In genomic region chr16:66894948-66895696, GRCh38 we compare ENCODE assay signal across 1 cellular context.
A peak's percentile ranks its signal among the peaks of the same experiment; 100 is the strongest.
TF ChIP-seq lines count a peak whose summit lies in the region.

No MANE protein-coding gene starts in this region.

TF ChIP-seq in HepG2, 621 proteins besides CTCF, POLR2A, EP300 and RAD21 (continued from another document and continues in another):
- TF ChIP-seq, protein P1, sequence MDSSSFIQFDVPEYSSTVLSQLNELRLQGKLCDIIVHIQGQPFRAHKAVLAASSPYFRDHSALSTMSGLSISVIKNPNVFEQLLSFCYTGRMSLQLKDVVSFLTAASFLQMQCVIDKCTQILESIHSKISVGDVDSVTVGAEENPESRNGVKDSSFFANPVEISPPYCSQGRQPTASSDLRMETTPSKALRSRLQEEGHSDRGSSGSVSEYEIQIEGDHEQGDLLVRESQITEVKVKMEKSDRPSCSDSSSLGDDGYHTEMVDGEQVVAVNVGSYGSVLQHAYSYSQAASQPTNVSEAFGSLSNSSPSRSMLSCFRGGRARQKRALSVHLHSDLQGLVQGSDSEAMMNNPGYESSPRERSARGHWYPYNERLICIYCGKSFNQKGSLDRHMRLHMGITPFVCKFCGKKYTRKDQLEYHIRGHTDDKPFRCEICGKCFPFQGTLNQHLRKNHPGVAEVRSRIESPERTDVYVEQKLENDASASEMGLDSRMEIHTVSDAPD (CRISPR knock-in tag; IDR thresholded peaks at IDR 0.05): no peak
- TF ChIP-seq E2F2 (CRISPR knock-in tag; IDR thresholded peaks at IDR 0.05; ENCODE audit: borderline replicate concordance) (no peak), SRSF1 (optimal IDR thresholded peaks at IDR 0.05; ENCODE audit: low read depth, low read length) (no peak), ZNF75D (CRISPR knock-in tag; IDR thresholded peaks at IDR 0.05; ENCODE audit: borderline replicate concordance) (no peak), SALL1 (CRISPR knock-in tag; IDR thresholded peaks at IDR 0.05) (peak; percentile 63; the same call in 1 of the 2 replicates), CREB1 (IDR thresholded peaks at IDR 0.05) (no peak), CREB1 (CRISPR knock-in tag; IDR thresholded peaks at IDR 0.05) (no peak), ZNF749 (CRISPR knock-in tag; IDR thresholded peaks at IDR 0.05; ENCODE audit: borderline replicate concordance) (no peak), ZNF484 (CRISPR knock-in tag; IDR thresholded peaks at IDR 0.05; ENCODE audit: borderline replicate concordance, low read depth) (no peak), NAIF1 (CRISPR knock-in tag; IDR thresholded peaks at IDR 0.05; ENCODE audit: borderline replicate concordance) (no peak), MTF2 (CRISPR knock-in tag; IDR thresholded peaks at IDR 0.05; ENCODE audit: borderline replicate concordance) (no peak), SP4 (CRISPR knock-in tag; IDR thresholded peaks at IDR 0.05) (no peak; the same call in 1 of the 2 replicates), UBTF (CRISPR knock-in tag; IDR thresholded peaks at IDR 0.05) (peak; percentile 54), MAF1 (CRISPR knock-in tag; IDR thresholded peaks at IDR 0.05; ENCODE audit: borderline replicate concordance) (no peak), ZNF3 (CRISPR knock-in tag; IDR thresholded peaks at IDR 0.05) (no peak), MTA3 (CRISPR knock-in tag; IDR thresholded peaks at IDR 0.05) (no peak), AGO2 (optimal IDR thresholded peaks at IDR 0.05; ENCODE audit: low read depth, low read length) (no peak), ZNF367 (CRISPR knock-in tag; IDR thresholded peaks at IDR 0.05; ENCODE audit: borderline replicate concordance) (no peak), HDAC2 (CRISPR knock-in tag; IDR thresholded peaks at IDR 0.05) (peak; percentile 63; the same call in 1 of the 2 replicates), SOX5 (CRISPR knock-in tag; IDR thresholded peaks at IDR 0.05; ENCODE audit: borderline replicate concordance) (no peak), IRF2 (CRISPR knock-in tag; IDR thresholded peaks at IDR 0.05) (peak; percentile 84), ZNF235 (CRISPR knock-in tag; IDR thresholded peaks at IDR 0.05; ENCODE audit: borderline replicate concordance) (0 out of 2 replicates have a peak, but pooled peaks have one; percentile 32), SMYD3 (CRISPR knock-in tag; IDR thresholded peaks at IDR 0.05) (no peak), DR1 (CRISPR knock-in tag; IDR thresholded peaks at IDR 0.05) (no peak), STAT6 (CRISPR knock-in tag; IDR thresholded peaks at IDR 0.05; ENCODE audit: borderline replicate concordance) (no peak), ZNF770 (CRISPR knock-in tag; IDR thresholded peaks at IDR 0.05) (no peak), ZNF441 (CRISPR knock-in tag; IDR thresholded peaks at IDR 0.05; ENCODE audit: borderline replicate concordance) (no peak), SRY (CRISPR knock-in tag; IDR thresholded peaks at IDR 0.05) (no peak), ZNF800 (CRISPR knock-in tag; IDR thresholded peaks at IDR 0.05) (no peak), TEAD2 (CRISPR knock-in tag; IDR thresholded peaks at IDR 0.05) (no peak), FOXP1 (IDR thresholded peaks at IDR 0.05) (no peak), FOXP1 (CRISPR knock-in tag; IDR thresholded peaks at IDR 0.05) (no peak), ETV6 (CRISPR knock-in tag; conservative IDR thresholded peaks at IDR 0.05) (no peak), GTF3A (CRISPR knock-in tag; conservative IDR thresholded peaks at IDR 0.05) (no peak), ZNF563 (CRISPR knock-in tag; IDR thresholded peaks at IDR 0.05) (no peak)
- TF ChIP-seq, protein P2, sequence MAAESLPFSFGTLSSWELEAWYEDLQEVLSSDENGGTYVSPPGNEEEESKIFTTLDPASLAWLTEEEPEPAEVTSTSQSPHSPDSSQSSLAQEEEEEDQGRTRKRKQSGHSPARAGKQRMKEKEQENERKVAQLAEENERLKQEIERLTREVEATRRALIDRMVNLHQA (CRISPR knock-in tag; IDR thresholded peaks at IDR 0.05): no peak
- TF ChIP-seq, protein P3, sequence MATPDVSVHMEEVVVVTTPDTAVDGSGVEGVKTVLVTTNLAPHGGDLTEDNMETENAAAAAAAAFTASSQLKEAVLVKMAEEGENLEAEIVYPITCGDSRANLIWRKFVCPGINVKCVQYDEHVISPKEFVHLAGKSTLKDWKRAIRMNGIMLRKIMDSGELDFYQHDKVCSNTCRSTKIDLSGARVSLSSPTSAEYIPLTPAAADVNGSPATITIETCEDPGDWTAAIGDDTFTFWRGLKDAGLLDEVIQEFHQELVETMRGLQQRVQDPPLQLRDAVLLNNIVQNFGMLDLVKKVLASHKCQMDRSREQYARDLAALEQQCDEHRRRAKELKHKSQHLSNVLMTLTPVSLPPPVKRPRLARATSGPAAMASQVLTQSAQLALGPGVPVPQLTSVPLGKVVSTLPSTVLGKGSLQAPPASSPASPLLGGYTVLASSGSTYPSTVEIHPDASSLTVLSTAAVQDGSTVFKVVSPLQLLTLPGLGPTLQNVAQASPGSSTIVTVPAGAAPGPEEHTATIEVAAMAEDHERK (CRISPR knock-in tag; IDR thresholded peaks at IDR 0.05; ENCODE audit: low read depth): no peak
- TF ChIP-seq, protein P4, sequence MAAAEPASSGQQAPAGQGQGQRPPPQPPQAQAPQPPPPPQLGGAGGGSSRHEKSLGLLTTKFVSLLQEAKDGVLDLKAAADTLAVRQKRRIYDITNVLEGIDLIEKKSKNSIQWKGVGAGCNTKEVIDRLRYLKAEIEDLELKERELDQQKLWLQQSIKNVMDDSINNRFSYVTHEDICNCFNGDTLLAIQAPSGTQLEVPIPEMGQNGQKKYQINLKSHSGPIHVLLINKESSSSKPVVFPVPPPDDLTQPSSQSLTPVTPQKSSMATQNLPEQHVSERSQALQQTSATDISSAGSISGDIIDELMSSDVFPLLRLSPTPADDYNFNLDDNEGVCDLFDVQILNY (CRISPR knock-in tag; conservative IDR thresholded peaks at IDR 0.05): 0 out of 2 replicates have a peak, but pooled peaks have one; percentile 14
- TF ChIP-seq, protein P5, sequence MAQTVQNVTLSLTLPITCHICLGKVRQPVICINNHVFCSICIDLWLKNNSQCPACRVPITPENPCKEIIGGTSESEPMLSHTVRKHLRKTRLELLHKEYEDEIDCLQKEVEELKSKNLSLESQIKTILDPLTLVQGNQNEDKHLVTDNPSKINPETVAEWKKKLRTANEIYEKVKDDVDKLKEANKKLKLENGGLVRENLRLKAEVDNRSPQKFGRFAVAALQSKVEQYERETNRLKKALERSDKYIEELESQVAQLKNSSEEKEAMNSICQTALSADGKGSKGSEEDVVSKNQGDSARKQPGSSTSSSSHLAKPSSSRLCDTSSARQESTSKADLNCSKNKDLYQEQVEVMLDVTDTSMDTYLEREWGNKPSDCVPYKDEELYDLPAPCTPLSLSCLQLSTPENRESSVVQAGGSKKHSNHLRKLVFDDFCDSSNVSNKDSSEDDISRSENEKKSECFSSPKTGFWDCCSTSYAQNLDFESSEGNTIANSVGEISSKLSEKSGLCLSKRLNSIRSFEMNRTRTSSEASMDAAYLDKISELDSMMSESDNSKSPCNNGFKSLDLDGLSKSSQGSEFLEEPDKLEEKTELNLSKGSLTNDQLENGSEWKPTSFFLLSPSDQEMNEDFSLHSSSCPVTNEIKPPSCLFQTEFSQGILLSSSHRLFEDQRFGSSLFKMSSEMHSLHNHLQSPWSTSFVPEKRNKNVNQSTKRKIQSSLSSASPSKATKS (CRISPR knock-in tag; IDR thresholded peaks at IDR 0.05): no peak
